12 cellular contexts compared by ENCODE assay signal in the genomic region with DNA sequence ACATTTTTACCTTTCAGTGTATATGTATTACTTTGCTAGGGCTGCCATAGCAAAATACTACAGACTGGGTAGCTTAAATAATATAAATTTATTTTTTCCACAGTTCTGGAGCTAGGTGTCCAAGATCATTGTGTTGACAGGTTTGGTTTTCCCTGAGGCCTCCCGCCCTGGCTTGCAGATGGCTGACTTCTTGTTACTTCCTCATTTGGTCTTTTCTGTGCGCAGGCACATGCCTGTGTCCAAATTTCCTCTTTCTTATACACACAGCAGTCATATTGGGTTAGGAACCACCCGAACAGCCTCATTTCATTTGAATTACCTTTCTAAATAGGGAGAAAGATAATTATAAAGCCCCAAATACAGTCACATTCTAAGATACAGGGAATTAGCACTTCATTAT.
A peak's percentile ranks its signal among the peaks of the same experiment; 100 is the strongest.
DNase-seq lines count a peak whose midpoint lies in the region; ATAC-seq and TF ChIP-seq lines count a peak whose summit lies in the region.
"Had no signal": no experiment of that assay in that cellular context is flagged by ENCODE, and none has a peak within 500 bp of the region (broad histone marks: within the 10 kb centered on the region; RNA-seq: fewer than 3 reads in every experiment).

No MANE protein-coding gene starts in this region.

- H3K9me3 ChIP-seq in left ventricle myocardium inferior (replicated peaks) (no peaks in the 10 kb centered on the region), transverse colon (no peaks in the 10 kb centered on the region)

- no peak overlapping the region for H3K4me3 ChIP-seq in left ventricle myocardium inferior
- no peak overlapping the region for H3K4me3 ChIP-seq in transverse colon

- in situ Hi-C loops in transverse colon (cut with MboI; ENCODE audit: low pct_ligation_motif_present in 1 of 4, low pct_unique_long_range_greater_than_20kb in 1 of 4, low sequenced_read_pairs in 3 of 4), result no loop called here

- H3K27me3 ChIP-seq in left ventricle myocardium inferior (ENCODE audit: low read depth), result no peaks in the 10 kb centered on the region
- no peaks in the 10 kb centered on the region for H3K27me3 ChIP-seq in transverse colon

- peak; percentile 43 for ATAC-seq in Right ventricle myocardium superior (ENCODE audit: poor library complexity)
- no peak for ATAC-seq in HG03520 (IDR thresholded peaks at IDR 0.05; ENCODE audit: unreplicated experiment)
- no peak for ATAC-seq in GM21737 (IDR thresholded peaks at IDR 0.05; ENCODE audit: unreplicated experiment)
- ATAC-seq: activated CD8-positive, alpha-beta T cell treated with anti-CD3 and anti-CD28 coated beads for 36 hours; naive thymus-derived CD8-positive, alpha-beta T cell had no signal

- no peak for TF ChIP-seq EP300 in transverse colon (IDR thresholded peaks at IDR 0.05; ENCODE audit: low read depth)

- intact Hi-C loops in Right ventricle myocardium superior (cut with DNase I), result no loop called here
- intact Hi-C loops in left ventricle myocardium inferior (cut with micrococcal nuclease), result no loop called here
- intact Hi-C loops in transverse colon (cut with DNase I; ENCODE audit: low total_unique reads), result no loop called here

- no peak for TF ChIP-seq POLR2A in transverse colon (IDR thresholded peaks at IDR 0.05)

- H3K36me3 ChIP-seq in left ventricle myocardium inferior (no peaks in the 10 kb centered on the region), transverse colon (no peaks in the 10 kb centered on the region)

- no peak for DNase-seq in Right ventricle myocardium superior
- no peak for DNase-seq in left ventricle myocardium inferior
- peak; percentile 87 to 91 for DNase-seq in NOMO-1 (lab: John Stamatoyannopoulos, UW; ENCODE audit: unreplicated experiment in 2 of 2)
- DNase-seq in germinal center (ENCODE audit: low spot score), result peak; percentile 3
- peak; percentile 15 for DNase-seq in transverse colon
- no peak for DNase-seq in NCI-H2081 treated with DMSO at 0.1 percent for 48 hours (lab: John Stamatoyannopoulos, UW)
- DNase-seq: activated CD8-positive, alpha-beta T cell treated with anti-CD3 and anti-CD28 coated beads for 36 hours; NCI-H1417 treated with DMSO at 0.1 percent for 48 hours; NCI-H69 had no signal

- 33 to 60% methylated on average over 1 to 3 of the region's 3 CpGs for WGBS in transverse colon (ENCODE audit: low coverage in 1 of 2), 2 donors

- no peak for TF ChIP-seq CTCF in left ventricle myocardium inferior (IDR thresholded peaks at IDR 0.05; ENCODE audit: borderline replicate concordance)
- no peak for TF ChIP-seq CTCF in transverse colon (IDR thresholded peaks at IDR 0.05)

- H3K4me1 ChIP-seq in left ventricle myocardium inferior, result no peaks in the 10 kb centered on the region
- H3K4me1 ChIP-seq in transverse colon, result no peaks in the 10 kb centered on the region

- H3K27ac ChIP-seq in left ventricle myocardium inferior (replicated peaks) (no peak overlapping the region), transverse colon (no peak overlapping the region)

Comparison
In these comparisons a context has a peak if more than half of its experiments do, and no peak if none do; other contexts are left out.
1. DNase-seq: peak in NOMO-1 (2 of 2), germinal center (single experiment) and transverse colon (single experiment); none in Right ventricle myocardium superior (single experiment), left ventricle myocardium inferior (single experiment) and NCI-H2081 treated with DMSO at 0.1 percent for 48 hours (single experiment).